Comparison of ENCODE assay signal across 11 cellular contexts in the genomic region with DNA sequence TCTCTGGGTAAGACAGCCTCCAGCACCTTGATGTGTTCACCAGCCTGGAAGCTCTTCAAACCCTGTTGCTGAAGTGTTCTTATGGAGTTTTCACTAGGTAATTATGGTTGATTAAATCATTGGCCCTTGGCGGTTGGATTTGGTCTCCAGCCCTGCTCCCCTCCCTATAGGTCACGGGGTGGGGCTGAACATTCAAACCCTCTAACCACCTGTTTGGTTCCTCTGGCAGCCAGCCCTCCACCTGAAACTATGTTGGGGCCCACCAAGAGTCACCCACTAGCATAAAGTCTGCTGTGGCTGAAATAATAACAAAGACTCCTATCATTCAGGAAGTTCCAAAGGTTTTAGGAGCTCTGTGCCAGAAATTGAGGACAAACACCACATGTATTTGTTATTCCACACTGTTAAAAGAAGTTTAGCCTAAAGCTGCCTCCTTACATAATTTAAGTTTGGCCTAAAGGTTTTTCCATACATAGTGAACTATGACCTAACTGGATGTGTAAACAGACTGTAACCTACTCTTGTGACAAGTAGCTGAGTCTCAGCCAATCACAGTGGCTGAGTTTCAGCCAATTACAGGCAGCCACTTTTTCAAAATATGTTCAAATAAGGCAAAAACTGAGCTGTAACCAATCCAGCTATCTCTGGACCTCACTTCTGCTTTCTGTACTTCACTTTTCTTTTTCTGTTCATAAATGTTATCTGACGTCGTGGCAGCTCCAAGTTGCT. TPM values are rescaled to one million over a fixed set of nuclear protein-coding genes. Genes with fewer than 3 reads are reported as not detected.
DNase-seq lines count a peak whose midpoint lies in the region; ATAC-seq and TF ChIP-seq lines count a peak whose summit lies in the region.
"Had no signal": no experiment of that assay in that cellular context is flagged by ENCODE, and none has a peak within 500 bp of the region (broad histone marks: within the 10 kb centered on the region; RNA-seq: fewer than 3 reads in every experiment).

No MANE protein-coding gene starts in this region.

- ATAC-seq in Right ventricle myocardium inferior (peak; percentile 23), left lobe of liver (peak; percentile 52), HG02642 (IDR thresholded peaks at IDR 0.05; ENCODE audit: poor library complexity, unreplicated experiment) (no peak), GM21528 (IDR thresholded peaks at IDR 0.05; ENCODE audit: low FRiP score, unreplicated experiment) (no peak)
- ATAC-seq: Panc1 had no signal

- H3K4me1 ChIP-seq in OCI-LY7 (ENCODE audit: insufficient read depth, low read length, poor library complexity, severe bottlenecking), result no peaks in the 10 kb centered on the region

- H3K36me3 ChIP-seq in OCI-LY7 (ENCODE audit: insufficient read depth, low read length), result no peaks in the 10 kb centered on the region

- CTCF ChIA-PET in OCI-LY7 (lab: Charles Lee; ENCODE audit: unreplicated experiment), result no interaction called here

- POLR2A ChIA-PET in OCI-LY7 (lab: Charles Lee), result interaction anchor here (1.1 kb wide), 1 partner anchor 9 kb away, joined by 3 read pairs; no protein-coding TSS in a partner anchor

- H3K79me2 ChIP-seq in OCI-LY7 (ENCODE audit: insufficient read depth, low read depth, low read length), result no peaks in the 10 kb centered on the region

- no peaks in the 10 kb centered on the region for H3K9me2 ChIP-seq in OCI-LY7 (ENCODE audit: insufficient read depth, low read length)

- H2AFZ ChIP-seq in OCI-LY7 (ENCODE audit: low read length), result peak overlapping the region; percentile 60; the same call in 1 of the 2 replicates

- H3K4me3 ChIP-seq in OCI-LY7 (ENCODE audit: low read depth, low read length, poor library complexity, severe bottlenecking), result no peak overlapping the region

- intact Hi-C loops in Right ventricle myocardium inferior (cut with DNase I), result loop anchor here (5.0 to 10.0 kb wide), 2 partner anchors 56 to 151 kb away; partner anchors contain the start of gene PGM5
- intact Hi-C loops in cardiac septum (cut with DNase I), result loop anchor here (5.0 to 10.0 kb wide), 2 partner anchors 61 to 151 kb away; partner anchors contain the start of gene PGM5
- intact Hi-C loops in OCI-LY7 (cut with micrococcal nuclease; ENCODE audit: unreplicated experiment), result loop anchor here (5.0 to 10.0 kb wide), 2 partner anchors 51 to 89 kb away; no protein-coding TSS in a partner anchor

- no peak for TF ChIP-seq CTCF in OCI-LY7 (conservative IDR thresholded peaks at IDR 0.05; ENCODE audit: low read length)

- no peak overlapping the region for H3K4me2 ChIP-seq in OCI-LY7 (ENCODE audit: low read length)

- H4K20me1 ChIP-seq in OCI-LY7 (ENCODE audit: insufficient read depth, low read length), result no peaks in the 10 kb centered on the region

- H3K27ac ChIP-seq in OCI-LY7 (ENCODE audit: low read depth, low read length, poor library complexity, severe bottlenecking), result no peak overlapping the region

- no TSS peak for BruUV-seq in OCI-LY7 (replicated peaks; lab: Mats Ljungman, UMichigan)

- DNase-seq in Right ventricle myocardium inferior (ENCODE audit: missing footprints) (peak; percentile 69), cardiac septum (ENCODE audit: low spot score) (no peak), OCI-LY7 (ENCODE audit: low spot score) (peak; percentile 7), left lobe of liver (ENCODE audit: low spot score) (no peak), T-helper 1 cell (no peak), NCI-H146 (lab: John Stamatoyannopoulos, UW) (no peak)
- DNase-seq: stimulated activated CD4-positive, alpha-beta T cell treated with anti-CD3 and anti-CD28 coated beads, Interleukin-4, amount 100 ng/mL, for 4 hours had no signal

- no peaks in the 10 kb centered on the region for H3K9me3 ChIP-seq in OCI-LY7 (ENCODE audit: low read length)

RNA-seq across cellular contexts. Expression of gene TMEM252, which starts 34.8 kb away (rescaled TPM):
- total RNA-seq in Right ventricle myocardium inferior (not detected), cardiac septum (not detected), OCI-LY7 (2022) (not detected in 2 replicates), left lobe of liver (not detected)
- not detected in 2 replicates for total RNA-seq in OCI-LY7 (2014; rRNA removed; shearing (Covaris generic))
- total RNA-seq: lung microvascular endothelial cell had no signal

Comparison
In these comparisons a context has a peak if more than half of its experiments do, and no peak if none do; other contexts are left out.
1. DNase-seq: peak in Right ventricle myocardium inferior (single experiment) and OCI-LY7 (single experiment); none in cardiac septum (single experiment), left lobe of liver (single experiment), T-helper 1 cell (0 of 5) and NCI-H146 (single experiment).
2. ATAC-seq: peak in Right ventricle myocardium inferior (single experiment) and left lobe of liver (single experiment); none in HG02642 (single experiment) and GM21528 (single experiment).